ENCODE assay signal across 8 cellular contexts in the genomic region with DNA sequence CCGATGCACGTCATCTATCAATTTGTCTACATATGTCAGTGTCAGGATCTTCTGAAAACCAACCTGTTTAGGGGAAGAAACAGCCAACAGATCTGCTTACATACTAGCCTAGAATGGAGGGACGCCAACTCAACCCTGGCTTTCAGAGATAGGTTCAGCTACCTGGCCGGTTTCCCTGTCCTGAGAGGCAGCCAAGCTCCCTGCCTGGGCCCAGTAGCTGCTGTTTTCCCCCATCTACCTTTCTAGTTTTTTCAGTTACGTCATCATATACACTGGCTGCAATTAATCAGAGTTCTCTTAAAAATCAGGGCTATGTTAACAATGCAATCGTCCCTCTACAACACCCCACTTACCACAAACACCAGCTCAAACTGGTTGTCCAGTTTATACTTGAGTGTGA. TPM values are rescaled to one million over a fixed set of nuclear protein-coding genes. Genes with fewer than 3 reads are reported as not detected.
DNase-seq lines count a peak whose midpoint lies in the region; ATAC-seq and TF ChIP-seq lines count a peak whose summit lies in the region.

No MANE protein-coding gene starts in this region.

- H3K4me1 ChIP-seq in fibroblast of lung (ENCODE audit: control insufficient read depth, extremely low read depth, insufficient read depth, low read length), result peaks cover 2% of the 10 kb centered on the region
- H3K4me1 ChIP-seq in psoas muscle, result peaks cover 16% of the 10 kb centered on the region

- H3K27ac ChIP-seq in SK-N-MC (no peak overlapping the region), fibroblast of lung (ENCODE audit: insufficient read depth, low read length) (peak overlapping the region; percentile 90), psoas muscle (peak overlapping the region; percentile 92)

- WGBS in psoas muscle, 3 donors, result 23 to 43% (median 30%) methylated on average over 6 of the region's 6 CpGs

- H3K9ac ChIP-seq in SK-N-MC (ENCODE audit: insufficient read length), result peak overlapping the region; percentile 90
- H3K9ac ChIP-seq in fibroblast of lung (ENCODE audit: insufficient read depth, low read length), result peak overlapping the region; percentile 97

- H3K79me2 ChIP-seq in fibroblast of lung (ENCODE audit: control insufficient read depth, insufficient read depth, low read length), result peaks cover 26% of the 10 kb centered on the region

- peak overlapping the region; percentile 94 for H3K4me3 ChIP-seq in GM06990 (replicated peaks; ENCODE audit: low read depth, low read length)
- peak overlapping the region; percentile 85 for H3K4me3 ChIP-seq in SK-N-MC
- peak overlapping the region; percentile 86 to 99 (median 98) for H3K4me3 ChIP-seq in fibroblast of lung (replicated peaks in 1 of 4; ENCODE audit: control extremely low read depth in 1 of 4, insufficient read depth in 1 of 4, low read depth in 3 of 4, low read length in 4 of 4)
- peak overlapping the region; percentile 85 for H3K4me3 ChIP-seq in psoas muscle

- peak in 1 of 4 donors; percentile 25 for ATAC-seq in psoas muscle

- H3K27me3 ChIP-seq in GM06990 (replicated peaks; ENCODE audit: control insufficient read depth, insufficient read depth, low read length) (no peaks in the 10 kb centered on the region), fibroblast of lung (ENCODE audit: control insufficient read depth, insufficient read depth, low read length) (no peaks in the 10 kb centered on the region), psoas muscle (ENCODE audit: insufficient read depth in 3 of 3, low read length in 2 of 3) (no peaks in the 10 kb centered on the region)

- TF ChIP-seq CTCF in GM06990 (IDR thresholded peaks at IDR 0.05; ENCODE audit: insufficient read depth, low read length, poor library complexity, severe bottlenecking) (no peak), fibroblast of lung (conservative IDR thresholded peaks at IDR 0.05 in 1 of 2, IDR thresholded peaks at IDR 0.05 in 1 of 2; ENCODE audit: low read depth in 1 of 2, low read length in 2 of 2) (no peak), psoas muscle (IDR thresholded peaks at IDR 0.05) (no peak)

- H3K36me3 ChIP-seq in GM06990 (ENCODE audit: control insufficient read depth, insufficient read depth, low read length), result peaks cover 39% of the 10 kb centered on the region
- peaks cover 51% of the 10 kb centered on the region for H3K36me3 ChIP-seq in SK-N-MC (ENCODE audit: insufficient read depth, low read length)
- peaks cover 37% of the 10 kb centered on the region for H3K36me3 ChIP-seq in fibroblast of lung (ENCODE audit: control insufficient read depth, insufficient read depth, low read length)
- H3K36me3 ChIP-seq in psoas muscle (ENCODE audit: insufficient read depth in 1 of 2, low read depth in 1 of 2), result peaks cover 21 to 57% of the 10 kb centered on the region in 2 donors

- peak overlapping the region; percentile 88 for H3K4me2 ChIP-seq in fibroblast of lung (ENCODE audit: extremely low read depth, insufficient read depth, low read length)

- DNase-seq in GM06990 (ENCODE audit: extremely low read depth, insufficient read length), result no peak
- no peak for DNase-seq in SK-N-MC (ENCODE audit: low read depth, low spot score)
- no peak for DNase-seq in fibroblast of lung (ENCODE audit: low read depth in 2 of 2)
- DNase-seq in psoas muscle, result no peak
- DNase-seq in DMS79 (lab: John Stamatoyannopoulos, UW), result no peak
- DNase-seq in globus pallidus (ENCODE audit: low spot score), result no peak
- DNase-seq in posterior vena cava (ENCODE audit: low spot score), result no peak
- no peak for DNase-seq in GM03348 (ENCODE audit: low spot score)

- no peaks in the 10 kb centered on the region for H4K20me1 ChIP-seq in fibroblast of lung (ENCODE audit: control insufficient read depth, extremely low read depth, insufficient read depth, low read length)

- H3K9me3 ChIP-seq in SK-N-MC (ENCODE audit: low read depth, low read length) (no peaks in the 10 kb centered on the region), fibroblast of lung (ENCODE audit: control insufficient read depth, insufficient read depth, low read depth, low read length) (no peaks in the 10 kb centered on the region), psoas muscle (no peaks in the 10 kb centered on the region)

- H2AFZ ChIP-seq in fibroblast of lung (ENCODE audit: low read length), result no peak overlapping the region

- intact Hi-C loops in psoas muscle (cut with DNase I) (loop anchor here (5.0 to 10.0 kb wide), 3 partner anchors 55 to 673 kb away; a partner anchor contains a TSS), posterior vena cava (cut with DNase I) (loop anchor here in 1 of 2 donors (10.0 kb wide), 1 partner anchor 1383 kb away; no protein-coding TSS in a partner anchor)

RNA-seq across cellular contexts. Expression of a gene that starts 1.0 kb away (rescaled TPM):
- 43.1 and 52.8 TPM in 2 replicates for total RNA-seq in fibroblast of lung
- 134 and 160 TPM in 2 replicates for polyA plus RNA-seq in fibroblast of lung
- 117 and 129 TPM in 2 replicates for polyA plus RNA-seq in fibroblast of lung (2012)
- 193 and 214 TPM in 2 replicates for polyA minus RNA-seq in fibroblast of lung (ENCODE audit: low replicate concordance)
- 100 to 1,000 TPM in 1 of 4 donors, 10 to 100 TPM in 3; 54.4 to 105 (median 71.2) TPM for total RNA-seq in psoas muscle
- 10 to 100 TPM; 48.7 to 82.2 (median 76.2) TPM for polyA plus RNA-seq in psoas muscle
- 10 to 100 TPM; 79.7 to 82.0 TPM for total RNA-seq in posterior vena cava

RNA-seq across cellular contexts. Expression of a gene that starts 1.3 kb away (rescaled TPM):
- total RNA-seq in fibroblast of lung (8.7 and 8.8 TPM in 2 replicates), psoas muscle (10 to 100 TPM; 12.3 to 27.7 (median 21.7) TPM), posterior vena cava (10 to 100 TPM; 10.3 to 16.1 TPM)
- polyA plus RNA-seq in fibroblast of lung (8.6 and 20.4 TPM in 2 replicates), psoas muscle (10 to 100 TPM; 17.9 to 27.1 (median 18.3) TPM)
- 7.9 and 18.4 TPM in 2 replicates for polyA plus RNA-seq in fibroblast of lung (2012)
- polyA minus RNA-seq in fibroblast of lung (ENCODE audit: low replicate concordance), result 18.1 and 35.6 TPM in 2 replicates

RNA-seq across cellular contexts. Expression of a gene that starts 15.2 kb away (rescaled TPM):
- total RNA-seq in fibroblast of lung (3.3 and 4.8 TPM in 2 replicates), psoas muscle (1 to 10 TPM; 5.8 to 9.6 (median 6.5) TPM), posterior vena cava (10 to 100 TPM in 1 of 2 donors, 1 to 10 TPM in 1; 7.7 to 12.5 TPM)
- polyA plus RNA-seq in fibroblast of lung (5.1 and 5.4 TPM in 2 replicates), psoas muscle (1 to 10 TPM; 3.3 to 7.9 (median 4.1) TPM)
- polyA plus RNA-seq in fibroblast of lung (2012), result 5.7 and 7.4 TPM in 2 replicates
- polyA minus RNA-seq in fibroblast of lung (ENCODE audit: low replicate concordance), result 16.3 and 17.4 TPM in 2 replicates

RNA-seq across cellular contexts. Expression of a gene that starts 36.2 kb away (rescaled TPM):
- 9.8 and 13.0 TPM in 2 replicates for total RNA-seq in fibroblast of lung
- 22.7 and 40.8 TPM in 2 replicates for polyA plus RNA-seq in fibroblast of lung
- 20.1 and 42.9 TPM in 2 replicates for polyA plus RNA-seq in fibroblast of lung (2012)
- 16.3 and 32.0 TPM in 2 replicates for polyA minus RNA-seq in fibroblast of lung (ENCODE audit: low replicate concordance)
- 10 to 100 TPM; 11.8 to 16.7 (median 14.2) TPM for total RNA-seq in psoas muscle
- polyA plus RNA-seq in psoas muscle, result 10 to 100 TPM; 12.1 to 20.5 (median 15.5) TPM
- total RNA-seq in posterior vena cava, result 10 to 100 TPM; 11.3 to 14.3 TPM

RNA-seq across cellular contexts. Expression of a gene that starts 56.1 kb away (rescaled TPM):
- total RNA-seq in fibroblast of lung (18.7 and 21.0 TPM in 2 replicates), psoas muscle (10 to 100 TPM; 16.4 to 46.7 (median 24.5) TPM), posterior vena cava (10 to 100 TPM; 11.6 to 14.4 TPM)
- polyA plus RNA-seq in fibroblast of lung (27.5 and 30.3 TPM in 2 replicates), psoas muscle (10 to 100 TPM; 13.3 to 37.7 (median 15.3) TPM)
- polyA plus RNA-seq in fibroblast of lung (2012), result 20.8 and 21.7 TPM in 2 replicates
- 1.7 and 3.9 TPM in 2 replicates for polyA minus RNA-seq in fibroblast of lung (ENCODE audit: low replicate concordance)
